34 cellular contexts compared by ENCODE assay signal in the genomic region with DNA sequence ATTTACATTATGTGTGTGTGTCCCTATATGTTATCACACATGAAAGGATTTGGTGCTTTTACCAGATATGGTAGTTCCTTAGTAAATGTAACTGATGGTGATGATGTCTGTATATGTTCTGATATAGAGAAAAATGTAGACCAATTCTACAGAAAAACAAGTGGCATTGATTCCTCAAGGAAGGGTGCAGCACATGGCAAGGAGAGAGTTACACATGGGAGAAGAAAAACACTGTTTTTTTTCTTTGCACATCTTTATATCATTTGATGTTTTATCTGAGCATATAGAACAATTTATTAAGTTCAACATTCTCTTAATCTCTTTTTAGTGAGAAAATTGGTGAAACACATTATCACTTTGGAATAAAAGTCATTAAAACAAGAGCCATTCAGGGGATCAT.
"Had no signal": no experiment of that assay in that cellular context is flagged by ENCODE, and none has a peak within 500 bp of the region (broad histone marks: within the 10 kb centered on the region; RNA-seq: fewer than 3 reads in every experiment).

No MANE protein-coding gene starts in this region.

- H3K4me3 ChIP-seq: adrenal gland, ascending aorta, body of pancreas, breast epithelium, cardiac muscle cell had no signal

- FAIRE-seq: astrocyte, bronchial epithelial cell had no signal

- ATAC-seq: activated naive CD4-positive, alpha-beta T cell treated with anti-CD3 and anti-CD28 coated beads, Interleukin-2, amount 50 U/mL, for 72 hours; activated naive CD8-positive, alpha-beta T cell treated with anti-CD3 and anti-CD28 coated beads, Interleukin-2, amount 50 U/mL, for 24 hours; activated T-cell treated with anti-CD3 and anti-CD28 coated beads, Interleukin-2, amount 50 U/mL, for 4 hours; activated T-cell treated with anti-CD3 and anti-CD28 coated beads, Interleukin-2, amount 50 U/mL, for 72 hours; activated T-helper 17 cell treated with anti-CD3 and anti-CD28 coated beads, Interleukin-2, amount 50 U/mL, for 72 hours; body of pancreas had no signal

- H3K9me3 ChIP-seq: adrenal gland, ascending aorta, body of pancreas, breast epithelium had no signal

- H3K27ac ChIP-seq: adrenal gland, ascending aorta, body of pancreas, brain microvascular endothelial cell, breast epithelium, cardiac muscle cell had no signal

- H3K36me3 ChIP-seq: adrenal gland, ascending aorta, brain microvascular endothelial cell, breast epithelium, cardiac muscle cell had no signal

- DNase-seq: activated effector memory CD4-positive, alpha-beta T cell treated with anti-CD3 and anti-CD28 coated beads, Interleukin-2, amount 50 U/mL, for 16 hours; activated effector memory CD4-positive, alpha-beta T cell treated with Interleukin-2 at 50 U/mL for 16 hours; activated gamma-delta T cell; activated gamma-delta T cell treated with Interleukin-2 at 50 U/mL for 16 hours; activated naive CD4-positive, alpha-beta T cell; activated naive CD4-positive, alpha-beta T cell treated with anti-CD3 and anti-CD28 coated beads for 36 hours; activated naive CD4-positive, alpha-beta T cell treated with anti-CD3 and anti-CD28 coated beads, Interleukin-2, amount 10 ng/mL, durations not matched to agents 7 days and 5 days; activated naive CD4-positive, alpha-beta T cell treated with anti-CD3 and anti-CD28 coated beads, Interleukin-2, amount 50 U/mL, for 16 hours; activated naive CD4-positive, alpha-beta T cell treated with Interleukin-2 at 50 U/mL for 16 hours; activated naive CD8-positive, alpha-beta T cell treated with anti-CD3 and anti-CD28 coated beads for 36 hours; activated naive CD8-positive, alpha-beta T cell treated with anti-CD3 and anti-CD28 coated beads, Interleukin-2, amount 10 ng/mL, durations not matched to agents 7 days and 5 days; activated naive CD8-positive, alpha-beta T cell treated with anti-CD3 and anti-CD28 coated beads, Interleukin-2, amount 50 U/mL, for 24 hours; activated T-cell treated with anti-CD3 and anti-CD28 coated beads, Interleukin-2, amount 50 U/mL, for 1 hour; activated T-cell treated with anti-CD3 and anti-CD28 coated beads, Interleukin-2, amount 50 U/mL, for 24 hours; activated T-cell treated with anti-CD3 and anti-CD28 coated beads, Interleukin-2, amount 50 U/mL, for 4 hours; activated T-cell treated with anti-CD3 and anti-CD28 coated beads, Interleukin-2, amount 50 U/mL, for 48 hours; activated T-cell treated with anti-CD3 and anti-CD28 coated beads, Interleukin-2, amount 50 U/mL, for 72 hours; adrenal gland; amniotic stem cell; amygdala; anterior cingulate cortex; aorta; body of pancreas; brain microvascular endothelial cell; caudate nucleus; central memory CD4-positive, alpha-beta T cell; cerebellar nuclear complex had no signal

- H3K4me1 ChIP-seq: adrenal gland, ascending aorta, body of pancreas, breast epithelium had no signal

- H3K27me3 ChIP-seq: adrenal gland, ascending aorta, body of pancreas, brain microvascular endothelial cell, breast epithelium, cardiac muscle cell had no signal
